Comparison of ENCODE assay signal across 19 cellular contexts in the genomic region with DNA sequence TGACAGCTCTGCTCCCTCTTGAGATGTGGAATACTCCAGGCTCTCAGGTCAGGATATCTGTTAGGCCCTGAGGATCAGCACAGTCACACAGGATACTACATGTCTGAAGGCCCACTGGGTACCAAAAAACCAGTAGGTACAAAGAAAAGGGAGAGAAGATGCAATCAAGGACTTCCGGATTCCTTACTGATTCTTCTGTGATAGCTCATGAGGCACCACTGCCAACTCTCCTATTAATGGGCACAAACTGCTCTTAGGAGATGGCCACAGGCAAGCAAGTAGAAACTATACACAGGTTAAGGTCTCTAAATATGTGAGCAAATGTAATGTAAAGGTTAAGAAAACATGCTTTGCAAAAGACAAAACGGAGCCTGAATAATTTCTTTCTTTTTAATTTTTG. TPM values are rescaled to one million over a fixed set of nuclear protein-coding genes. Genes with fewer than 3 reads are reported as not detected.
DNase-seq lines count a peak whose midpoint lies in the region; ATAC-seq, FAIRE-seq and TF ChIP-seq lines count a peak whose summit lies in the region.
"Had no signal": no experiment of that assay in that cellular context is flagged by ENCODE, and none has a peak within 500 bp of the region (broad histone marks: within the 10 kb centered on the region; RNA-seq: fewer than 3 reads in every experiment).

No MANE protein-coding gene starts in this region.

- in situ Hi-C loops in GM12878 (cut with MboI) = loop anchor here (5.0 to 25.0 kb wide), 2 partner anchors 120 to 250 kb away; no protein-coding TSS in a partner anchor

- H4K20me1 ChIP-seq in GM12878 (ENCODE audit: control insufficient read depth, insufficient read depth) = no peaks in the 10 kb centered on the region

- intact Hi-C loops in CD8-positive, alpha-beta T cell (cut with DNase I, micrococcal nuclease) = loop anchor here (10.0 kb wide), 2 partner anchors 472 to 552 kb away; a partner anchor contains a TSS
- intact Hi-C loops in GM12878 (cut with micrococcal nuclease; ENCODE audit: unreplicated experiment) = loop anchor here (5.0 kb wide), 1 partner anchor 35 kb away; no protein-coding TSS in a partner anchor

- BruUV-seq in GM12878 (replicated peaks; lab: Mats Ljungman, UMichigan) = no TSS peak

- peaks cover 64% of the 10 kb centered on the region for H3K79me2 ChIP-seq in GM12878 (ENCODE audit: control insufficient read depth, insufficient read depth, low read length)

- no peaks in the 10 kb centered on the region for H3K9me3 ChIP-seq in CD8-positive, alpha-beta T cell (ENCODE audit: low read length)
- H3K9me3 ChIP-seq in GM12878 (replicated peaks; ENCODE audit: control insufficient read depth, insufficient read depth, low read length) = no peaks in the 10 kb centered on the region
- H3K9me3 ChIP-seq in neutrophil = no peaks in the 10 kb centered on the region
- H3K9me3 ChIP-seq in WERI-Rb-1 (ENCODE audit: severe bottlenecking) = no peaks in the 10 kb centered on the region
- H3K9me3 ChIP-seq: BLaER1, SK-N-SH had no signal

- SMC1A ChIA-PET in GM12878 (lab: Charles Lee; ENCODE audit: uncharacterized antibody, unreplicated experiment) = interaction anchor here (1.0 to 5.5 kb wide), 7 partner anchors 29 to 123 kb away, joined by 3 to 48 read pairs (median 19); a partner anchor contains a TSS

- no peaks in the 10 kb centered on the region for H3K9me3 Mint-ChIP-seq in CD8-positive, alpha-beta T cell
- H3K9me3 Mint-ChIP-seq: nephron progenitor cell had no signal

- POLR2A ChIA-PET in CD8-positive, alpha-beta T cell (lab: Charles Lee) = interaction anchor here (1.8 kb wide), 1 partner anchor 17 kb away, joined by 4 read pairs; no protein-coding TSS in a partner anchor
- POLR2A ChIA-PET in GM12878 (lab: Charles Lee) = interaction anchor here (0.7 to 1.8 kb wide), 3 partner anchors 29 to 123 kb away, joined by 4 to 11 read pairs (median 4); no protein-coding TSS in a partner anchor

- DNase-seq in AG10803 (ENCODE audit: low read depth) (peak; percentile 54), GM12878 (ENCODE audit: low read depth, low spot score) (no peak), WERI-Rb-1 (no peak)
- DNase-seq in CD8-positive, alpha-beta T cell = no peak
- DNase-seq in activated CD8-positive, alpha-beta memory T cell treated with anti-CD3 and anti-CD28 coated beads, Interleukin-2, amount 50 U/mL, for 48 hours = no peak
- DNase-seq: activated CD4-positive, alpha-beta T cell treated with anti-CD3 and anti-CD28 coated beads, Interleukin-2, amount 50 U/mL, for 1 hour; amniotic stem cell; cerebellar nuclear complex; foreskin melanocyte; mammary epithelial cell; NCI-H2081 treated with DMSO at 0.1 percent for 48 hours; NCI-H526; nephron progenitor cell; OCI-M1; SK-N-SH had no signal

- peak overlapping the region; percentile 14 for H3K27ac Mint-ChIP-seq in CD8-positive, alpha-beta T cell
- H3K27ac Mint-ChIP-seq: nephron progenitor cell had no signal

- no peak for FAIRE-seq in GM12878 (lab: Jason Lieb, UNC)
- FAIRE-seq: endometrium had no signal

- no peaks in the 10 kb centered on the region for H3K27me3 Mint-ChIP-seq in CD8-positive, alpha-beta T cell (ENCODE audit: low read depth)

- peaks cover 70% of the 10 kb centered on the region for H3K4me1 ChIP-seq in CD8-positive, alpha-beta T cell (ENCODE audit: insufficient read depth, low read length)
- H3K4me1 ChIP-seq in GM12878 (ENCODE audit: control insufficient read depth, insufficient read depth, low read length) (peaks cover 29% of the 10 kb centered on the region), neutrophil (ENCODE audit: control insufficient read depth in 1 of 2, insufficient read depth in 1 of 2, low read depth in 1 of 2, low read length in 1 of 2) (peaks cover 79 to 88% of the 10 kb centered on the region in 2 experiments)

- TF ChIP-seq EP300 in GM12878 (IDR thresholded peaks at IDR 0.05; ENCODE audit: borderline replicate concordance in 1 of 2, control insufficient read depth in 1 of 2, low read depth in 2 of 2, low read length in 2 of 2) = no peak

- 77% methylated on average over 2 of the region's 2 CpGs for WGBS in GM12878 (ENCODE audit: insufficient coverage, insufficient replicate concordance, low lambda C conversion rate, missing lambda C conversion rate)

- no peak for TF ChIP-seq CTCF in AG10803 (conservative IDR thresholded peaks at IDR 0.05; ENCODE audit: low read length)
- no peak for TF ChIP-seq CTCF in CD8-positive, alpha-beta T cell (IDR thresholded peaks at IDR 0.05)
- no peak for TF ChIP-seq CTCF in GM12878 (IDR thresholded peaks at IDR 0.05 in 2 of 3, conservative IDR thresholded peaks at IDR 0.05 in 1 of 3; ENCODE audit: control insufficient read depth in 2 of 3, extremely low read depth in 1 of 3, insufficient read depth in 1 of 3, low read depth in 3 of 3, low read length in 3 of 3)
- TF ChIP-seq CTCF in neutrophil (IDR thresholded peaks at IDR 0.05) = no peak
- no peak for TF ChIP-seq CTCF in WERI-Rb-1 (IDR thresholded peaks at IDR 0.05; ENCODE audit: low read depth, low read length)

- H2AFZ ChIP-seq in GM12878 (ENCODE audit: control insufficient read depth, low read depth, low read length) = no peak overlapping the region

- no peak for TF ChIP-seq RAD21 in GM12878 (IDR thresholded peaks at IDR 0.05; ENCODE audit: insufficient read depth, low read depth, low read length)

- peaks cover 70% of the 10 kb centered on the region for H3K4me1 Mint-ChIP-seq in CD8-positive, alpha-beta T cell (ENCODE audit: low read depth)

- H3K27me3 ChIP-seq in CD8-positive, alpha-beta T cell (ENCODE audit: insufficient read depth, low read length) = no peaks in the 10 kb centered on the region
- no peaks in the 10 kb centered on the region for H3K27me3 ChIP-seq in GM12878 (replicated peaks in 1 of 2; ENCODE audit: control insufficient read depth in 2 of 2, insufficient read depth in 2 of 2, low read length in 1 of 2)
- H3K27me3 ChIP-seq in neutrophil = no peaks in the 10 kb centered on the region
- no peaks in the 10 kb centered on the region for H3K27me3 ChIP-seq in WERI-Rb-1 (ENCODE audit: insufficient read depth, low read depth, severe bottlenecking)
- H3K27me3 ChIP-seq: BLaER1 had no signal

- 0 out of 2 replicates have a peak overlapping the region, but pooled peaks have one; percentile 12 for H3K4me2 ChIP-seq in GM12878 (ENCODE audit: control insufficient read depth, insufficient read depth)
- H3K4me2 ChIP-seq: BLaER1, SK-N-SH had no signal

- no peak overlapping the region for H3K4me3 ChIP-seq in AG10803 (ENCODE audit: low read length)
- H3K4me3 ChIP-seq in CD8-positive, alpha-beta T cell (ENCODE audit: low read depth, low read length) = no peak overlapping the region
- H3K4me3 ChIP-seq in GM12878 = no peak overlapping the region
- H3K4me3 ChIP-seq in neutrophil (ENCODE audit: low read depth in 1 of 2, low read length in 1 of 2) = no peak overlapping the region
- H3K4me3 ChIP-seq in WERI-Rb-1 (ENCODE audit: low read depth, low read length) = no peak overlapping the region
- H3K4me3 ChIP-seq: BLaER1 had no signal

- peaks cover 60% of the 10 kb centered on the region for H3K36me3 Mint-ChIP-seq in CD8-positive, alpha-beta T cell

- no peak overlapping the region for H3K4me3 Mint-ChIP-seq in CD8-positive, alpha-beta T cell
- H3K4me3 Mint-ChIP-seq: nephron progenitor cell had no signal

- no peak for ATAC-seq in CD8-positive, alpha-beta T cell
- ATAC-seq in GM12878 (no peak), HG02884 (IDR thresholded peaks at IDR 0.05; ENCODE audit: unreplicated experiment) (no peak)

- no peak overlapping the region for H3K27ac ChIP-seq in CD8-positive, alpha-beta T cell (ENCODE audit: low read depth, low read length)
- no peak overlapping the region for H3K27ac ChIP-seq in GM12878 (ENCODE audit: control insufficient read depth, insufficient read depth)
- peak overlapping the region; percentile 96 for H3K27ac ChIP-seq in neutrophil
- no peak overlapping the region for H3K27ac ChIP-seq in WERI-Rb-1
- H3K27ac ChIP-seq: BLaER1 had no signal

- RAD21 ChIA-PET in GM12878 (lab: Charles Lee; ENCODE audit: unreplicated experiment) = interaction anchor here (0.7 to 2.6 kb wide), 5 partner anchors 28 to 87 kb away, joined by 3 to 10 read pairs (median 3); no protein-coding TSS in a partner anchor

- peaks cover 5% of the 10 kb centered on the region for H3K36me3 ChIP-seq in CD8-positive, alpha-beta T cell (ENCODE audit: insufficient read depth, low read length)
- peaks cover 2 to 16% of the 10 kb centered on the region in 2 experiments; a peak in 1 of 4 replicates for H3K36me3 ChIP-seq in GM12878 (ENCODE audit: control insufficient read depth in 2 of 2, insufficient read depth in 2 of 2, low read length in 1 of 2)
- peaks cover 48% of the 10 kb centered on the region for H3K36me3 ChIP-seq in neutrophil
- H3K36me3 ChIP-seq in WERI-Rb-1 = peaks cover 31% of the 10 kb centered on the region

- no peak overlapping the region for H3K9ac ChIP-seq in GM12878 (ENCODE audit: control insufficient read depth, insufficient read depth, low read length)
- H3K9ac ChIP-seq: BLaER1, SK-N-SH had no signal

- TF ChIP-seq POLR2A in GM12878 (IDR thresholded peaks at IDR 0.05; ENCODE audit: low read depth, low read length) = no peak

- CTCF ChIA-PET in CD8-positive, alpha-beta T cell (lab: Charles Lee) = interaction anchor here (3.0 kb wide), 1 partner anchor 88 kb away, joined by 9 read pairs; no protein-coding TSS in a partner anchor
- CTCF ChIA-PET in GM12878 (lab: Yijun Ruan, JAX) = interaction anchor here (0.9 to 7.5 kb wide), 10 partner anchors 9 to 270 kb away, joined by 3 to 90 read pairs (median 6); no protein-coding TSS in a partner anchor

RNA-seq across cellular contexts. Expression of a gene that starts 3.5 kb away (rescaled TPM):
- 10 to 100 TPM; 44.7 to 49.6 TPM for total RNA-seq in CD8-positive, alpha-beta T cell
- total RNA-seq in GM12878 (2013; cell fraction: nucleolus; rRNA removed) = 22.9 and 23.0 TPM in 2 replicates
- total RNA-seq in GM12878 (2014; rRNA removed) (11.2 and 15.3 TPM in 2 replicates), GM12878 (2014; rRNA removed; fragmentation: Illumina TruSeq; extraction: Trizol) (8.2 and 8.9 TPM in 2 replicates), GM12878 (2021) (25.6 and 27.2 TPM in 2 replicates)
- polyA plus RNA-seq in GM12878 (2011; ENCODE audit: low read depth) = 6.9 TPM
- polyA plus RNA-seq in GM12878 (2011; rRNA removed) (11.6 and 24.9 TPM in 2 replicates), GM12878 (2014; fragmentation: Illumina TruSeq; extraction: Trizol) (10.5 and 19.9 TPM in 2 replicates), GM12878 (2014; fragmentation: Nextera tagmentation; extraction: Ambion mirVana) (1 to 10 TPM; 2.6 to 3.0 TPM), GM12878 (2014; rRNA removed) (18.4 and 22.3 TPM in 2 replicates), GM12878 (2016; fragmentation: Nextera tagmentation; extraction: Ambion mirVana) (10 to 100 TPM; 17.0 to 18.4 TPM)
- 23.0 and 24.2 TPM in 2 replicates for polyA plus RNA-seq in GM12878 (2011; cell fraction: cytosol; rRNA removed)
- 19.2 and 23.7 TPM in 2 replicates for polyA plus RNA-seq in GM12878 (2011; cell fraction: nucleus; rRNA removed)
- 15.0 and 15.6 TPM in 2 replicates for polyA plus RNA-seq in GM12878 (2012)
- polyA minus RNA-seq in GM12878 (2011; rRNA and poly(A)+ RNA removed) = 32.5 and 35.8 TPM in 2 replicates
- 7.8 and 11.4 TPM in 2 replicates for polyA minus RNA-seq in GM12878 (2011; cell fraction: cytosol; rRNA and poly(A)+ RNA removed)
- 8.0 and 13.6 TPM in 2 replicates for polyA minus RNA-seq in GM12878 (2011; cell fraction: nucleus; rRNA and poly(A)+ RNA removed)

RNA-seq across cellular contexts. Expression of a gene that starts 3.7 kb away (rescaled TPM):
- 10 to 100 TPM; 51.9 to 58.0 TPM for total RNA-seq in CD8-positive, alpha-beta T cell
- 40.1 and 42.8 TPM in 2 replicates for total RNA-seq in GM12878 (2013; cell fraction: nucleolus; rRNA removed)
- 74.7 and 89.4 TPM in 2 replicates for total RNA-seq in GM12878 (2014; rRNA removed)
- total RNA-seq in GM12878 (2014; rRNA removed; fragmentation: Illumina TruSeq; extraction: Trizol) = 48.0 and 49.7 TPM in 2 replicates
- total RNA-seq in GM12878 (2021) = 51.1 and 57.5 TPM in 2 replicates
- polyA plus RNA-seq in GM12878 (2011; ENCODE audit: low read depth) = 23.7 TPM
- 61.3 and 75.4 TPM in 2 replicates for polyA plus RNA-seq in GM12878 (2011; rRNA removed)
- polyA plus RNA-seq in GM12878 (2011; cell fraction: cytosol; rRNA removed) = 115 and 126 TPM in 2 replicates
- polyA plus RNA-seq in GM12878 (2011; cell fraction: nucleus; rRNA removed) = 66.5 and 69.5 TPM in 2 replicates
- polyA plus RNA-seq in GM12878 (2012) = 38.2 and 43.6 TPM in 2 replicates
- 50.2 and 55.8 TPM in 2 replicates for polyA plus RNA-seq in GM12878 (2014; fragmentation: Illumina TruSeq; extraction: Trizol)
- polyA plus RNA-seq in GM12878 (2014; fragmentation: Nextera tagmentation; extraction: Ambion mirVana) = 10 to 100 TPM in 1 of 2 experiments, 1 to 10 TPM in 1; 8.3 to 15.6 TPM
- polyA plus RNA-seq in GM12878 (2014; rRNA removed) = 89.3 and 92.5 TPM in 2 replicates
- 10 to 100 TPM; 69.4 to 73.1 TPM for polyA plus RNA-seq in GM12878 (2016; fragmentation: Nextera tagmentation; extraction: Ambion mirVana)
- polyA minus RNA-seq in GM12878 (2011; rRNA and poly(A)+ RNA removed) = 73.0 and 101 TPM in 2 replicates
- 26.6 and 27.0 TPM in 2 replicates for polyA minus RNA-seq in GM12878 (2011; cell fraction: cytosol; rRNA and poly(A)+ RNA removed)
- polyA minus RNA-seq in GM12878 (2011; cell fraction: nucleus; rRNA and poly(A)+ RNA removed) = 19.2 and 32.0 TPM in 2 replicates

RNA-seq across cellular contexts. Expression of a gene that starts 43.0 kb away (rescaled TPM):
- total RNA-seq in CD8-positive, alpha-beta T cell = 100 to 1,000 TPM; 318 to 348 TPM
- total RNA-seq in GM12878 (2013; cell fraction: nucleolus; rRNA removed) = 125 and 137 TPM in 2 replicates
- 68.7 and 72.9 TPM in 2 replicates for total RNA-seq in GM12878 (2014; rRNA removed)
- total RNA-seq in GM12878 (2014; rRNA removed; fragmentation: Illumina TruSeq; extraction: Trizol) = 59.2 and 61.9 TPM in 2 replicates
- 147 and 158 TPM in 2 replicates for total RNA-seq in GM12878 (2021)
- 99.9 TPM for polyA plus RNA-seq in GM12878 (2011; ENCODE audit: low read depth)
- polyA plus RNA-seq in GM12878 (2011; rRNA removed) = 106 and 176 TPM in 2 replicates
- polyA plus RNA-seq in GM12878 (2011; cell fraction: cytosol; rRNA removed) = 277 and 280 TPM in 2 replicates
- polyA plus RNA-seq in GM12878 (2011; cell fraction: nucleus; rRNA removed) = 305 and 387 TPM in 2 replicates
- polyA plus RNA-seq in GM12878 (2012) = 117 and 126 TPM in 2 replicates
- 111 and 157 TPM in 2 replicates for polyA plus RNA-seq in GM12878 (2014; fragmentation: Illumina TruSeq; extraction: Trizol)
- 10 to 100 TPM; 61.6 to 64.6 TPM for polyA plus RNA-seq in GM12878 (2014; fragmentation: Nextera tagmentation; extraction: Ambion mirVana)
- 145 and 147 TPM in 2 replicates for polyA plus RNA-seq in GM12878 (2014; rRNA removed)
- 100 to 1,000 TPM; 100 to 111 TPM for polyA plus RNA-seq in GM12878 (2016; fragmentation: Nextera tagmentation; extraction: Ambion mirVana)
- polyA minus RNA-seq in GM12878 (2011; rRNA and poly(A)+ RNA removed) = 395 and 413 TPM in 2 replicates
- polyA minus RNA-seq in GM12878 (2011; cell fraction: cytosol; rRNA and poly(A)+ RNA removed) = 106 and 118 TPM in 2 replicates
- polyA minus RNA-seq in GM12878 (2011; cell fraction: nucleus; rRNA and poly(A)+ RNA removed) = 79.8 and 136 TPM in 2 replicates

RNA-seq across cellular contexts. Expression of a gene that starts 53.7 kb away (rescaled TPM):
- 10 to 100 TPM; 75.3 to 85.1 TPM for total RNA-seq in CD8-positive, alpha-beta T cell
- 140 and 161 TPM in 2 replicates for total RNA-seq in GM12878 (2013; cell fraction: nucleolus; rRNA removed)
- total RNA-seq in GM12878 (2014; rRNA removed) = 215 and 229 TPM in 2 replicates
- total RNA-seq in GM12878 (2014; rRNA removed; fragmentation: Illumina TruSeq; extraction: Trizol) = 148 and 153 TPM in 2 replicates
- 194 and 200 TPM in 2 replicates for total RNA-seq in GM12878 (2021)
- 84.4 TPM for polyA plus RNA-seq in GM12878 (2011; ENCODE audit: low read depth)
- 139 and 142 TPM in 2 replicates for polyA plus RNA-seq in GM12878 (2011; rRNA removed)
- 75.3 and 92.3 TPM in 2 replicates for polyA plus RNA-seq in GM12878 (2011; cell fraction: cytosol; rRNA removed)
- polyA plus RNA-seq in GM12878 (2011; cell fraction: nucleus; rRNA removed) = 89.9 and 96.0 TPM in 2 replicates
- polyA plus RNA-seq in GM12878 (2012) = 81.5 and 83.0 TPM in 2 replicates
- 154 and 182 TPM in 2 replicates for polyA plus RNA-seq in GM12878 (2014; fragmentation: Illumina TruSeq; extraction: Trizol)
- 100 to 1,000 TPM in 1 of 2 experiments, 10 to 100 TPM in 1; 85.4 to 114 TPM for polyA plus RNA-seq in GM12878 (2014; fragmentation: Nextera tagmentation; extraction: Ambion mirVana)
- 120 and 123 TPM in 2 replicates for polyA plus RNA-seq in GM12878 (2014; rRNA removed)
- polyA plus RNA-seq in GM12878 (2016; fragmentation: Nextera tagmentation; extraction: Ambion mirVana) = 100 to 1,000 TPM; 225 to 237 TPM
- polyA minus RNA-seq in GM12878 (2011; rRNA and poly(A)+ RNA removed) = 88.6 and 126 TPM in 2 replicates
- polyA minus RNA-seq in GM12878 (2011; cell fraction: cytosol; rRNA and poly(A)+ RNA removed) = 52.3 and 75.1 TPM in 2 replicates
- 65.0 and 122 TPM in 2 replicates for polyA minus RNA-seq in GM12878 (2011; cell fraction: nucleus; rRNA and poly(A)+ RNA removed)
